ENCODE assay signal across 20 cellular contexts in genomic region chr4:56730097-56730496, GRCh38. TPM values are rescaled to one million over a fixed set of nuclear protein-coding genes. Genes with fewer than 3 reads are reported as not detected.
"Had no signal": no experiment of that assay in that cellular context is flagged by ENCODE, and none has a peak within 500 bp of the region (broad histone marks: within the 10 kb centered on the region; RNA-seq: fewer than 3 reads in every experiment).

No MANE protein-coding gene starts in this region.

- H3K36me3 ChIP-seq: esophagus squamous epithelium, left ventricle myocardium inferior, lower lobe of right lung, pancreas had no signal

- ATAC-seq: effector memory CD8-positive, alpha-beta T cell; left cardiac atrium; lower lobe of right lung; pancreas; right cardiac atrium; stimulated activated naive B cell treated with anti-CD40 and anti-IgM and Interleukin-4, amounts not matched to agents 10 μg/mL and 1 μg/mL and 100 μg/mL, for 72 hours had no signal

- H3K27ac ChIP-seq: esophagus squamous epithelium, left ventricle myocardium inferior, lower lobe of right lung, pancreas had no signal

- H3K36me3 Mint-ChIP-seq: immature natural killer cell, naive B cell, type B pancreatic cell had no signal

- H3K4me1 ChIP-seq: esophagus squamous epithelium, pancreas had no signal

- H3K9me3 ChIP-seq: esophagus squamous epithelium, left ventricle myocardium inferior, lower lobe of right lung, pancreas had no signal

- H3K9me3 Mint-ChIP-seq: dendritic cell treated with granulocyte-macrophage colony-stimulating factor and Interleukin-4, amounts not matched to agents 40 ng/mL and 50 ng/mL, for 4 days; immature natural killer cell; nephron; stimulated activated naive B cell treated with anti-CD40 and anti-IgM and Interleukin-4, amounts not matched to agents 10 μg/mL and 1 μg/mL and 100 μg/mL, for 72 hours had no signal

- H3K4me3 Mint-ChIP-seq: dendritic cell treated with granulocyte-macrophage colony-stimulating factor and Interleukin-4, amounts not matched to agents 40 ng/mL and 50 ng/mL, for 4 days; effector memory CD8-positive, alpha-beta T cell; immature natural killer cell; naive B cell; nephron; stimulated activated naive B cell treated with anti-CD40 and anti-IgM and Interleukin-4, amounts not matched to agents 10 μg/mL and 1 μg/mL and 100 μg/mL, for 72 hours; type B pancreatic cell had no signal

- H3K4me3 ChIP-seq: esophagus squamous epithelium, left ventricle myocardium inferior, lower lobe of right lung, pancreas had no signal

- H3K27me3 Mint-ChIP-seq: type B pancreatic cell had no signal

- H3K27me3 ChIP-seq: esophagus squamous epithelium, pancreas had no signal

- DNase-seq: effector memory CD8-positive, alpha-beta T cell; esophagus squamous epithelium; foreskin fibroblast; immature natural killer cell; left cardiac atrium; left ventricle myocardium inferior; lower lobe of right lung; mesendoderm; naive B cell; occipital lobe; pancreas; right cardiac atrium; small intestine; stimulated activated CD4-positive, alpha-beta T cell treated with anti-CD3 and anti-CD28 coated beads, Interleukin-4, amount 100 ng/mL, for 1 hour; stimulated activated naive B cell treated with anti-CD40 and anti-IgM and Interleukin-4, amounts not matched to agents 10 μg/mL and 1 μg/mL and 100 μg/mL, for 72 hours had no signal

- H3K27ac Mint-ChIP-seq: dendritic cell treated with granulocyte-macrophage colony-stimulating factor and Interleukin-4, amounts not matched to agents 40 ng/mL and 50 ng/mL, for 4 days; effector memory CD8-positive, alpha-beta T cell; immature natural killer cell; naive B cell; nephron; progenitor cell of endocrine pancreas; stimulated activated naive B cell treated with anti-CD40 and anti-IgM and Interleukin-4, amounts not matched to agents 10 μg/mL and 1 μg/mL and 100 μg/mL, for 72 hours; type B pancreatic cell had no signal

- H3K4me1 Mint-ChIP-seq: immature natural killer cell, nephron had no signal

RNA-seq across cellular contexts. Expression of gene HOPX, which starts 49.0 kb away (rescaled TPM):
- total RNA-seq: epithelial cell of proximal tubule had no signal
